1 cellular context compared by ENCODE assay signal in the genomic region with DNA sequence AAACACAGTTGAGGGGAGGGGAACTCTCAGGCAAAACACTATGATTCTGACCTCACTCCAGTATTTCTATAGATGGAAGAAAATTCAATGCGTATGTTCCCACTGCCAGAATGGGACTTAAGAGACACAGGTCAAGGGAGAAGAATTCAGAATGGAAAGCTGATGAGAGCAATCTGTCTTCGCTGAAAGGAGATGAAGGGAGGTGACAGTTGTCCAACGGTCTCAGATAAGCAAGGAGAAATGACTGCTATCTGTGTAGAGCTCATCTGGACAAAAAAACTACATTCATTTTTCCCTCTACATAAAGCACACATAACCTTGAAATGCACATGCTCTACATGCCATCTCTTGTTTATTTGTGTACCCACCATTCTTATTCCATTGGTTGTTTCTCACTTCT.
TF ChIP-seq lines count a peak whose summit lies in the region.

No MANE protein-coding gene starts in this region.

TF ChIP-seq in K562, 482 proteins besides CTCF, POLR2A, EP300 and RAD21 (continued from another document):
- TF ChIP-seq, protein P1, sequence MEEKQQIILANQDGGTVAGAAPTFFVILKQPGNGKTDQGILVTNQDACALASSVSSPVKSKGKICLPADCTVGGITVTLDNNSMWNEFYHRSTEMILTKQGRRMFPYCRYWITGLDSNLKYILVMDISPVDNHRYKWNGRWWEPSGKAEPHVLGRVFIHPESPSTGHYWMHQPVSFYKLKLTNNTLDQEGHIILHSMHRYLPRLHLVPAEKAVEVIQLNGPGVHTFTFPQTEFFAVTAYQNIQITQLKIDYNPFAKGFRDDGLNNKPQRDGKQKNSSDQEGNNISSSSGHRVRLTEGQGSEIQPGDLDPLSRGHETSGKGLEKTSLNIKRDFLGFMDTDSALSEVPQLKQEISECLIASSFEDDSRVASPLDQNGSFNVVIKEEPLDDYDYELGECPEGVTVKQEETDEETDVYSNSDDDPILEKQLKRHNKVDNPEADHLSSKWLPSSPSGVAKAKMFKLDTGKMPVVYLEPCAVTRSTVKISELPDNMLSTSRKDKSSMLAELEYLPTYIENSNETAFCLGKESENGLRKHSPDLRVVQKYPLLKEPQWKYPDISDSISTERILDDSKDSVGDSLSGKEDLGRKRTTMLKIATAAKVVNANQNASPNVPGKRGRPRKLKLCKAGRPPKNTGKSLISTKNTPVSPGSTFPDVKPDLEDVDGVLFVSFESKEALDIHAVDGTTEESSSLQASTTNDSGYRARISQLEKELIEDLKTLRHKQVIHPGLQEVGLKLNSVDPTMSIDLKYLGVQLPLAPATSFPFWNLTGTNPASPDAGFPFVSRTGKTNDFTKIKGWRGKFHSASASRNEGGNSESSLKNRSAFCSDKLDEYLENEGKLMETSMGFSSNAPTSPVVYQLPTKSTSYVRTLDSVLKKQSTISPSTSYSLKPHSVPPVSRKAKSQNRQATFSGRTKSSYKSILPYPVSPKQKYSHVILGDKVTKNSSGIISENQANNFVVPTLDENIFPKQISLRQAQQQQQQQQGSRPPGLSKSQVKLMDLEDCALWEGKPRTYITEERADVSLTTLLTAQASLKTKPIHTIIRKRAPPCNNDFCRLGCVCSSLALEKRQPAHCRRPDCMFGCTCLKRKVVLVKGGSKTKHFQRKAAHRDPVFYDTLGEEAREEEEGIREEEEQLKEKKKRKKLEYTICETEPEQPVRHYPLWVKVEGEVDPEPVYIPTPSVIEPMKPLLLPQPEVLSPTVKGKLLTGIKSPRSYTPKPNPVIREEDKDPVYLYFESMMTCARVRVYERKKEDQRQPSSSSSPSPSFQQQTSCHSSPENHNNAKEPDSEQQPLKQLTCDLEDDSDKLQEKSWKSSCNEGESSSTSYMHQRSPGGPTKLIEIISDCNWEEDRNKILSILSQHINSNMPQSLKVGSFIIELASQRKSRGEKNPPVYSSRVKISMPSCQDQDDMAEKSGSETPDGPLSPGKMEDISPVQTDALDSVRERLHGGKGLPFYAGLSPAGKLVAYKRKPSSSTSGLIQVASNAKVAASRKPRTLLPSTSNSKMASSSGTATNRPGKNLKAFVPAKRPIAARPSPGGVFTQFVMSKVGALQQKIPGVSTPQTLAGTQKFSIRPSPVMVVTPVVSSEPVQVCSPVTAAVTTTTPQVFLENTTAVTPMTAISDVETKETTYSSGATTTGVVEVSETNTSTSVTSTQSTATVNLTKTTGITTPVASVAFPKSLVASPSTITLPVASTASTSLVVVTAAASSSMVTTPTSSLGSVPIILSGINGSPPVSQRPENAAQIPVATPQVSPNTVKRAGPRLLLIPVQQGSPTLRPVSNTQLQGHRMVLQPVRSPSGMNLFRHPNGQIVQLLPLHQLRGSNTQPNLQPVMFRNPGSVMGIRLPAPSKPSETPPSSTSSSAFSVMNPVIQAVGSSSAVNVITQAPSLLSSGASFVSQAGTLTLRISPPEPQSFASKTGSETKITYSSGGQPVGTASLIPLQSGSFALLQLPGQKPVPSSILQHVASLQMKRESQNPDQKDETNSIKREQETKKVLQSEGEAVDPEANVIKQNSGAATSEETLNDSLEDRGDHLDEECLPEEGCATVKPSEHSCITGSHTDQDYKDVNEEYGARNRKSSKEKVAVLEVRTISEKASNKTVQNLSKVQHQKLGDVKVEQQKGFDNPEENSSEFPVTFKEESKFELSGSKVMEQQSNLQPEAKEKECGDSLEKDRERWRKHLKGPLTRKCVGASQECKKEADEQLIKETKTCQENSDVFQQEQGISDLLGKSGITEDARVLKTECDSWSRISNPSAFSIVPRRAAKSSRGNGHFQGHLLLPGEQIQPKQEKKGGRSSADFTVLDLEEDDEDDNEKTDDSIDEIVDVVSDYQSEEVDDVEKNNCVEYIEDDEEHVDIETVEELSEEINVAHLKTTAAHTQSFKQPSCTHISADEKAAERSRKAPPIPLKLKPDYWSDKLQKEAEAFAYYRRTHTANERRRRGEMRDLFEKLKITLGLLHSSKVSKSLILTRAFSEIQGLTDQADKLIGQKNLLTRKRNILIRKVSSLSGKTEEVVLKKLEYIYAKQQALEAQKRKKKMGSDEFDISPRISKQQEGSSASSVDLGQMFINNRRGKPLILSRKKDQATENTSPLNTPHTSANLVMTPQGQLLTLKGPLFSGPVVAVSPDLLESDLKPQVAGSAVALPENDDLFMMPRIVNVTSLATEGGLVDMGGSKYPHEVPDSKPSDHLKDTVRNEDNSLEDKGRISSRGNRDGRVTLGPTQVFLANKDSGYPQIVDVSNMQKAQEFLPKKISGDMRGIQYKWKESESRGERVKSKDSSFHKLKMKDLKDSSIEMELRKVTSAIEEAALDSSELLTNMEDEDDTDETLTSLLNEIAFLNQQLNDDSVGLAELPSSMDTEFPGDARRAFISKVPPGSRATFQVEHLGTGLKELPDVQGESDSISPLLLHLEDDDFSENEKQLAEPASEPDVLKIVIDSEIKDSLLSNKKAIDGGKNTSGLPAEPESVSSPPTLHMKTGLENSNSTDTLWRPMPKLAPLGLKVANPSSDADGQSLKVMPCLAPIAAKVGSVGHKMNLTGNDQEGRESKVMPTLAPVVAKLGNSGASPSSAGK (IDR thresholded peaks at IDR 0.05): peak; percentile 35
- peak; percentile 23; the same call in 1 of the 2 replicates for TF ChIP-seq CBFA2T2 (conservative IDR thresholded peaks at IDR 0.05)
- 0 out of 4 replicates have a peak, but pooled peaks of 1 of the 2 experiments have one; percentile 8 for TF ChIP-seq KDM1A (IDR thresholded peaks at IDR 0.05)
- TF ChIP-seq, protein P2, sequence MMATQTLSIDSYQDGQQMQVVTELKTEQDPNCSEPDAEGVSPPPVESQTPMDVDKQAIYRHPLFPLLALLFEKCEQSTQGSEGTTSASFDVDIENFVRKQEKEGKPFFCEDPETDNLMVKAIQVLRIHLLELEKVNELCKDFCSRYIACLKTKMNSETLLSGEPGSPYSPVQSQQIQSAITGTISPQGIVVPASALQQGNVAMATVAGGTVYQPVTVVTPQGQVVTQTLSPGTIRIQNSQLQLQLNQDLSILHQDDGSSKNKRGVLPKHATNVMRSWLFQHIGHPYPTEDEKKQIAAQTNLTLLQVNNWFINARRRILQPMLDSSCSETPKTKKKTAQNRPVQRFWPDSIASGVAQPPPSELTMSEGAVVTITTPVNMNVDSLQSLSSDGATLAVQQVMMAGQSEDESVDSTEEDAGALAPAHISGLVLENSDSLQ (IDR thresholded peaks at IDR 0.05): peak; percentile 73
- TF ChIP-seq SPI1 (IDR thresholded peaks at IDR 0.05; ENCODE audit: borderline replicate concordance, low read depth, low read length): no peak
- no peak for TF ChIP-seq ZNF197 (CRISPR knock-in tag; IDR thresholded peaks at IDR 0.05; ENCODE audit: low read depth)
- TF ChIP-seq TEAD4 (IDR thresholded peaks at IDR 0.05; ENCODE audit: low read length): peak; percentile 18; the same call in 1 of the 2 replicates
- TF ChIP-seq TEAD4 (CRISPR knock-in tag; IDR thresholded peaks at IDR 0.05; ENCODE audit: borderline replicate concordance): no peak
- TF ChIP-seq FOXA3 (CRISPR knock-in tag; conservative IDR thresholded peaks at IDR 0.05 in 1 of 2, IDR thresholded peaks at IDR 0.05 in 1 of 2): no peak
- 0 out of 2 replicates have a peak, but pooled peaks have one; percentile 45 for TF ChIP-seq ZNF589 (CRISPR knock-in tag; IDR thresholded peaks at IDR 0.05; ENCODE audit: low read depth)
- peak; percentile 20; the same call in 1 of the 2 replicates for TF ChIP-seq TCF3 (CRISPR knock-in tag; IDR thresholded peaks at IDR 0.05)
- TF ChIP-seq MECOM (CRISPR knock-in tag; IDR thresholded peaks at IDR 0.05): peak; percentile 93
- peak; percentile 13; the same call in 1 of the 2 replicates for TF ChIP-seq JUND (IDR thresholded peaks at IDR 0.05; ENCODE audit: borderline replicate concordance, low read depth, low read length)
- TF ChIP-seq JUND (tag; IDR thresholded peaks at IDR 0.05; ENCODE audit: borderline replicate concordance, low read depth, low read length): no peak; the same call in 2 of the 3 replicates
- TF ChIP-seq, protein P3, sequence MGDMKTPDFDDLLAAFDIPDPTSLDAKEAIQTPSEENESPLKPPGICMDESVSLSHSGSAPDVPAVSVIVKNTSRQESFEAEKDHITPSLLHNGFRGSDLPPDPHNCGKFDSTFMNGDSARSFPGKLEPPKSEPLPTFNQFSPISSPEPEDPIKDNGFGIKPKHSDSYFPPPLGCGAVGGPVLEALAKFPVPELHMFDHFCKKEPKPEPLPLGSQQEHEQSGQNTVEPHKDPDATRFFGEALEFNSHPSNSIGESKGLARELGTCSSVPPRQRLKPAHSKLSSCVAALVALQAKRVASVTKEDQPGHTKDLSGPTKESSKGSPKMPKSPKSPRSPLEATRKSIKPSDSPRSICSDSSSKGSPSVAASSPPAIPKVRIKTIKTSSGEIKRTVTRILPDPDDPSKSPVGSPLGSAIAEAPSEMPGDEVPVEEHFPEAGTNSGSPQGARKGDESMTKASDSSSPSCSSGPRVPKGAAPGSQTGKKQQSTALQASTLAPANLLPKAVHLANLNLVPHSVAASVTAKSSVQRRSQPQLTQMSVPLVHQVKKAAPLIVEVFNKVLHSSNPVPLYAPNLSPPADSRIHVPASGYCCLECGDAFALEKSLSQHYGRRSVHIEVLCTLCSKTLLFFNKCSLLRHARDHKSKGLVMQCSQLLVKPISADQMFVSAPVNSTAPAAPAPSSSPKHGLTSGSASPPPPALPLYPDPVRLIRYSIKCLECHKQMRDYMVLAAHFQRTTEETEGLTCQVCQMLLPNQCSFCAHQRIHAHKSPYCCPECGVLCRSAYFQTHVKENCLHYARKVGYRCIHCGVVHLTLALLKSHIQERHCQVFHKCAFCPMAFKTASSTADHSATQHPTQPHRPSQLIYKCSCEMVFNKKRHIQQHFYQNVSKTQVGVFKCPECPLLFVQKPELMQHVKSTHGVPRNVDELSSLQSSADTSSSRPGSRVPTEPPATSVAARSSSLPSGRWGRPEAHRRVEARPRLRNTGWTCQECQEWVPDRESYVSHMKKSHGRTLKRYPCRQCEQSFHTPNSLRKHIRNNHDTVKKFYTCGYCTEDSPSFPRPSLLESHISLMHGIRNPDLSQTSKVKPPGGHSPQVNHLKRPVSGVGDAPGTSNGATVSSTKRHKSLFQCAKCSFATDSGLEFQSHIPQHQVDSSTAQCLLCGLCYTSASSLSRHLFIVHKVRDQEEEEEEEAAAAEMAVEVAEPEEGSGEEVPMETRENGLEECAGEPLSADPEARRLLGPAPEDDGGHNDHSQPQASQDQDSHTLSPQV (IDR thresholded peaks at IDR 0.05): peak; percentile 15; the same call in 1 of the 2 replicates
